In the genomic region with DNA sequence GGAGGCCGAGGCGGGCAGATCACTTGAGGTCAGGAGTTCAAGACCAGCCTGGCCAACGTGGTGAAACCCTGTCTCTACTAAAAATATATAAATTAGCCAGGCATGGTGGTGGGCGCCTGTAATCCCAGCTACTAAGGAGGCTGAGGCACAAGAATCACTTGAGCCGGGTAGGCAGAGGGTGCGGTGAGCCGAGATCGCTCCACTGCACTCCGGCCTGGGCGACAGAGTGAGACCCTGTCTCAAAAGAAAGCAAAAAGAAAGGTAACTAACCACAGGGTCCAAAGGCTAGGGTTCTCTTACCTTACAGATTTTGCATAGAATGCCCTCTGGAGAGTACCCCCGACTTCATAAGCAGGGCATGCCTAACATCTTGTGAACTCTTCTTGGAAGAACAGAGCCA, we compare ENCODE assay signal across 18 cellular contexts. TPM values are rescaled to one million over a fixed set of nuclear protein-coding genes. Genes with fewer than 3 reads are reported as not detected.
A peak's percentile ranks its signal among the peaks of the same experiment; 100 is the strongest.
DNase-seq lines count a peak whose midpoint lies in the region; ATAC-seq and TF ChIP-seq lines count a peak whose summit lies in the region.
"Not testable (repeated sequence)": the region's sequence is repeated elsewhere in the genome, so short reads cannot be mapped to it uniquely, and the experiment has no call there.
"Had no signal": no experiment of that assay in that cellular context is flagged by ENCODE, and none has a peak within 500 bp of the region (broad histone marks: within the 10 kb centered on the region; RNA-seq: fewer than 3 reads in every experiment).

No MANE protein-coding gene starts in this region.

- TF ChIP-seq CTCF in left ventricle myocardium inferior (IDR thresholded peaks at IDR 0.05; ENCODE audit: borderline replicate concordance); neutrophil (IDR thresholded peaks at IDR 0.05); upper lobe of right lung (IDR thresholded peaks at IDR 0.05): not testable (repeated sequence)

- H3K9me3 Mint-ChIP-seq in CD4-positive, CD25-positive, alpha-beta regulatory T cell; activated T-cell treated with anti-CD3 and anti-CD28 coated beads, Interleukin-2, amount 50 U/mL, for 4 hours; activated naive CD8-positive, alpha-beta T cell treated with anti-CD3 and anti-CD28 coated beads, Interleukin-2, amount 50 U/mL, for 24 hours: not testable (repeated sequence)

- DNase-seq in CD4-positive, CD25-positive, alpha-beta regulatory T cell; Jurkat, Clone E6-1 (ENCODE audit: low read depth, low spot score); T-helper 17 cell; activated T-cell treated with anti-CD3 and anti-CD28 coated beads, Interleukin-2, amount 50 U/mL, for 4 hours; activated naive CD8-positive, alpha-beta T cell treated with anti-CD3 and anti-CD28 coated beads, Interleukin-2, amount 50 U/mL, for 24 hours; left ventricle myocardium inferior; upper lobe of right lung: not testable (repeated sequence)

- H3K27ac ChIP-seq in CD4-positive, CD25-positive, alpha-beta regulatory T cell (ENCODE audit: insufficient read depth, low read length, poor library complexity, severe bottlenecking) = peak overlapping the region; percentile 84
- H3K27ac ChIP-seq in left ventricle myocardium inferior (replicated peaks) = peak overlapping the region; percentile 73
- H3K27ac ChIP-seq in neutrophil = peak overlapping the region; percentile 97
- peak overlapping the region; percentile 60 for H3K27ac ChIP-seq in upper lobe of right lung

- H3K27me3 ChIP-seq in CD4-positive, CD25-positive, alpha-beta regulatory T cell (ENCODE audit: control insufficient read depth, insufficient read depth, low read length); left ventricle myocardium inferior (ENCODE audit: low read depth); neutrophil; upper lobe of right lung: not testable (repeated sequence)

- not testable (repeated sequence) for H3K36me3 Mint-ChIP-seq in CD4-positive, CD25-positive, alpha-beta regulatory T cell; T-helper 17 cell (ENCODE audit: low read depth); activated T-cell treated with anti-CD3 and anti-CD28 coated beads, Interleukin-2, amount 50 U/mL, for 4 hours (ENCODE audit: insufficient read depth); activated naive CD8-positive, alpha-beta T cell treated with anti-CD3 and anti-CD28 coated beads, Interleukin-2, amount 50 U/mL, for 24 hours (ENCODE audit: low read depth)

- peaks cover 28 to 94% (median 59%) of the 10 kb centered on the region in 4 donors for H3K4me1 Mint-ChIP-seq in CD4-positive, CD25-positive, alpha-beta regulatory T cell
- peaks cover 60% of the 10 kb centered on the region for H3K4me1 Mint-ChIP-seq in T-helper 17 cell
- peaks cover 97% of the 10 kb centered on the region for H3K4me1 Mint-ChIP-seq in activated T-cell treated with anti-CD3 and anti-CD28 coated beads, Interleukin-2, amount 50 U/mL, for 4 hours (ENCODE audit: low read depth)
- H3K4me1 Mint-ChIP-seq in activated naive CD8-positive, alpha-beta T cell treated with anti-CD3 and anti-CD28 coated beads, Interleukin-2, amount 50 U/mL, for 24 hours = peaks cover 96% of the 10 kb centered on the region

- not testable (repeated sequence) for H3K27me3 Mint-ChIP-seq in CD4-positive, CD25-positive, alpha-beta regulatory T cell; T-helper 17 cell; activated T-cell treated with anti-CD3 and anti-CD28 coated beads, Interleukin-2, amount 50 U/mL, for 4 hours (ENCODE audit: low read depth); activated naive CD8-positive, alpha-beta T cell treated with anti-CD3 and anti-CD28 coated beads, Interleukin-2, amount 50 U/mL, for 24 hours

- not testable (repeated sequence) for H3K9me3 ChIP-seq in CD4-positive, CD25-positive, alpha-beta regulatory T cell (ENCODE audit: control insufficient read depth in 2 of 2, low read length in 2 of 2); T-helper 17 cell (ENCODE audit: control insufficient read depth, low read length, poor library complexity, severe bottlenecking); left ventricle myocardium inferior (replicated peaks); neutrophil; upper lobe of right lung

- peaks cover 87% of the 10 kb centered on the region for H3K4me1 ChIP-seq in CD4-positive, CD25-positive, alpha-beta regulatory T cell (ENCODE audit: control insufficient read depth, insufficient read depth, low read length, poor library complexity, severe bottlenecking)
- H3K4me1 ChIP-seq in left ventricle myocardium inferior = peaks cover 65% of the 10 kb centered on the region
- peaks cover 100% of the 10 kb centered on the region in 2 experiments for H3K4me1 ChIP-seq in neutrophil (ENCODE audit: control insufficient read depth in 1 of 2, insufficient read depth in 1 of 2, low read depth in 1 of 2, low read length in 1 of 2)
- H3K4me1 ChIP-seq in upper lobe of right lung = peaks cover 32% of the 10 kb centered on the region

- H3K4me3 ChIP-seq in CD4-positive, CD25-positive, alpha-beta regulatory T cell (ENCODE audit: low read depth, low read length) = peak overlapping the region; percentile 97
- H3K4me3 ChIP-seq in Jurkat, Clone E6-1 (ENCODE audit: low read length) = peak overlapping the region; percentile 17
- not testable (repeated sequence) for H3K4me3 ChIP-seq in left ventricle myocardium inferior, upper lobe of right lung
- H3K4me3 ChIP-seq in neutrophil (ENCODE audit: low read depth in 1 of 2, low read length in 1 of 2) = peak overlapping the region; percentile 56

- not testable (repeated sequence) for H3K36me3 ChIP-seq in CD4-positive, CD25-positive, alpha-beta regulatory T cell (ENCODE audit: control insufficient read depth, insufficient read depth, low read length); left ventricle myocardium inferior; neutrophil; upper lobe of right lung

- H3K4me3 Mint-ChIP-seq in CD4-positive, CD25-positive, alpha-beta regulatory T cell = peak overlapping the region; percentile 87 to 96 (median 92)
- H3K4me3 Mint-ChIP-seq in T-helper 17 cell = peak overlapping the region; percentile 91
- H3K4me3 Mint-ChIP-seq in activated T-cell treated with anti-CD3 and anti-CD28 coated beads, Interleukin-2, amount 50 U/mL, for 4 hours = peak overlapping the region; percentile 79
- peak overlapping the region; percentile 75 for H3K4me3 Mint-ChIP-seq in activated naive CD8-positive, alpha-beta T cell treated with anti-CD3 and anti-CD28 coated beads, Interleukin-2, amount 50 U/mL, for 24 hours

- ATAC-seq in CD4-positive, CD25-positive, alpha-beta regulatory T cell (ENCODE audit: low read depth in 2 of 2); T-helper 17 cell; activated T-cell treated with anti-CD3 and anti-CD28 coated beads, Interleukin-2, amount 50 U/mL, for 4 hours; activated naive CD8-positive, alpha-beta T cell treated with anti-CD3 and anti-CD28 coated beads, Interleukin-2, amount 50 U/mL, for 24 hours; upper lobe of right lung: not testable (repeated sequence)

- H3K27ac Mint-ChIP-seq in CD4-positive, CD25-positive, alpha-beta regulatory T cell = peak overlapping the region; percentile 97 to 100 (median 98)
- peak overlapping the region; percentile 98 for H3K27ac Mint-ChIP-seq in T-helper 17 cell
- peak overlapping the region; percentile 96 for H3K27ac Mint-ChIP-seq in activated naive CD8-positive, alpha-beta T cell treated with anti-CD3 and anti-CD28 coated beads, Interleukin-2, amount 50 U/mL, for 24 hours

- intact Hi-C loops in left ventricle myocardium inferior (cut with micrococcal nuclease); upper lobe of right lung (cut with DNase I): not testable (repeated sequence)

RNA-seq across cellular contexts. Expression of gene TMEM272, which starts 20.3 kb away (rescaled TPM):
- 3.3 TPM for total RNA-seq in CD4-positive, CD25-positive, alpha-beta regulatory T cell
- polyA plus RNA-seq in CD4-positive, CD25-positive, alpha-beta regulatory T cell = under 1 TPM in 3 of 4 donors, not detected in 1; 0.13 to 0.49 (median 0.16) TPM
- not detected for polyA plus RNA-seq in Jurkat, Clone E6-1 (2012; ENCODE audit: insufficient read depth, insufficient read length)
- total RNA-seq in T-helper 17 cell (1 to 10 TPM; 1.3 to 1.7 TPM), left ventricle myocardium inferior (0.30 TPM), upper lobe of right lung (not detected)
- total RNA-seq in activated T-cell treated with anti-CD3 and anti-CD28 coated beads, Interleukin-2, amount 50 U/mL, for 4 hours = under 1 TPM; 0.11 to 0.24 (median 0.18) TPM
- total RNA-seq: adrenal gland, epithelial cell of proximal tubule, H9 had no signal
- polyA plus RNA-seq: A549, keratinocyte had no signal

RNA-seq across cellular contexts. Expression of gene DHRS12, which starts 20.7 kb away (rescaled TPM):
- total RNA-seq in CD4-positive, CD25-positive, alpha-beta regulatory T cell = 25.9 TPM
- polyA plus RNA-seq in CD4-positive, CD25-positive, alpha-beta regulatory T cell = 10 to 100 TPM; 31.3 to 42.9 (median 35.4) TPM
- 12.1 TPM for polyA plus RNA-seq in Jurkat, Clone E6-1 (2012; ENCODE audit: insufficient read depth, insufficient read length)
- total RNA-seq in T-helper 17 cell (10 to 100 TPM; 18.1 to 23.1 TPM), left ventricle myocardium inferior (10.3 TPM), upper lobe of right lung (14.9 TPM)
- total RNA-seq in activated T-cell treated with anti-CD3 and anti-CD28 coated beads, Interleukin-2, amount 50 U/mL, for 4 hours = 1 to 10 TPM; 3.5 to 4.1 (median 3.6) TPM

RNA-seq across cellular contexts. Expression of gene CCDC70, which starts 37.1 kb away (rescaled TPM):
- total RNA-seq in CD4-positive, CD25-positive, alpha-beta regulatory T cell = not detected
- not detected for polyA plus RNA-seq in CD4-positive, CD25-positive, alpha-beta regulatory T cell
- polyA plus RNA-seq in Jurkat, Clone E6-1 (2012; ENCODE audit: insufficient read depth, insufficient read length) = not detected
- not detected for total RNA-seq in T-helper 17 cell
- not detected for total RNA-seq in activated T-cell treated with anti-CD3 and anti-CD28 coated beads, Interleukin-2, amount 50 U/mL, for 4 hours
- not detected for total RNA-seq in left ventricle myocardium inferior
- not detected for total RNA-seq in upper lobe of right lung
- total RNA-seq: adrenal gland, epithelial cell of proximal tubule, H9, liver, neural crest cell, suprapubic skin, vagina had no signal
- polyA plus RNA-seq: A549, adrenal gland, HepG2, keratinocyte had no signal
